ENCODE assay signal across 8 cellular contexts in genomic region chrX:46408553-46409407, GRCh38.
DNase-seq lines count a peak whose midpoint lies in the region; ATAC-seq and TF ChIP-seq lines count a peak whose summit lies in the region.

No MANE protein-coding gene starts in this region.

- no peaks in the 10 kb centered on the region for H3K9me3 Mint-ChIP-seq in stimulated activated memory B cell treated with anti-CD40 and anti-IgM and Interleukin-4, amounts not matched to agents 10 μg/mL and 1 μg/mL and 100 μg/mL, for 72 hours

- no peaks in the 10 kb centered on the region for H3K27me3 Mint-ChIP-seq in stimulated activated memory B cell treated with anti-CD40 and anti-IgM and Interleukin-4, amounts not matched to agents 10 μg/mL and 1 μg/mL and 100 μg/mL, for 72 hours

- H3K9me3 ChIP-seq in left ventricle myocardium inferior (replicated peaks), result no peaks in the 10 kb centered on the region

- ATAC-seq in stimulated activated memory B cell treated with anti-CD40 and anti-IgM and Interleukin-4, amounts not matched to agents 10 μg/mL and 1 μg/mL and 100 μg/mL, for 72 hours, result no peak
- ATAC-seq in HG03108 (IDR thresholded peaks at IDR 0.05; ENCODE audit: unreplicated experiment), result no peak

- no peak overlapping the region for H3K4me3 Mint-ChIP-seq in stimulated activated memory B cell treated with anti-CD40 and anti-IgM and Interleukin-4, amounts not matched to agents 10 μg/mL and 1 μg/mL and 100 μg/mL, for 72 hours

- DNase-seq in DMS 273 treated with DMSO at 0.1 percent for 48 hours (lab: John Stamatoyannopoulos, UW), result peak; percentile 41
- DNase-seq in HUDEP-2 (lab: John Stamatoyannopoulos, UW; ENCODE audit: unreplicated experiment in 76 of 76), result peak in 42 of 76 experiments; percentile 0 to 38 (median 4)
- peak; percentile 37 for DNase-seq in SK-N-DZ (ENCODE audit: low spot score)
- DNase-seq in activated naive CD8-positive, alpha-beta T cell treated with anti-CD3 and anti-CD28 coated beads, Interleukin-2, amount 50 U/mL, for 16 hours (ENCODE audit: low read depth, low spot score), result peak; percentile 25
- peak; percentile 59 for DNase-seq in left ventricle myocardium inferior
- peak; percentile 63 for DNase-seq in retina

- H3K27me3 ChIP-seq in left ventricle myocardium inferior (ENCODE audit: low read depth), result no peaks in the 10 kb centered on the region

- H3K4me1 Mint-ChIP-seq in stimulated activated memory B cell treated with anti-CD40 and anti-IgM and Interleukin-4, amounts not matched to agents 10 μg/mL and 1 μg/mL and 100 μg/mL, for 72 hours, result no peaks in the 10 kb centered on the region

- no peaks in the 10 kb centered on the region for H3K36me3 Mint-ChIP-seq in stimulated activated memory B cell treated with anti-CD40 and anti-IgM and Interleukin-4, amounts not matched to agents 10 μg/mL and 1 μg/mL and 100 μg/mL, for 72 hours

- intact Hi-C loops in left ventricle myocardium inferior (cut with micrococcal nuclease), result no loop called here

- no peak overlapping the region for H3K4me3 ChIP-seq in left ventricle myocardium inferior

- no peak overlapping the region for H3K27ac Mint-ChIP-seq in stimulated activated memory B cell treated with anti-CD40 and anti-IgM and Interleukin-4, amounts not matched to agents 10 μg/mL and 1 μg/mL and 100 μg/mL, for 72 hours

- H3K36me3 ChIP-seq in left ventricle myocardium inferior, result no peaks in the 10 kb centered on the region

- TF ChIP-seq CTCF in left ventricle myocardium inferior (IDR thresholded peaks at IDR 0.05; ENCODE audit: borderline replicate concordance), result peak; percentile 73

- H3K4me1 ChIP-seq in left ventricle myocardium inferior, result no peaks in the 10 kb centered on the region

- no peak overlapping the region for H3K27ac ChIP-seq in left ventricle myocardium inferior (replicated peaks)

Comparison
In these comparisons a context has a peak if more than half of its experiments do, and no peak if none do; other contexts are left out.
1. DNase-seq: peak in every context shown above with its lines; median percentile 63 in retina; 59 in left ventricle myocardium inferior; 41 in DMS 273 treated with DMSO at 0.1 percent for 48 hours; 37 in SK-N-DZ; 25 in activated naive CD8-positive, alpha-beta T cell treated with anti-CD3 and anti-CD28 coated beads, Interleukin-2, amount 50 U/mL, for 16 hours; 4 in HUDEP-2.